In the genomic region with DNA sequence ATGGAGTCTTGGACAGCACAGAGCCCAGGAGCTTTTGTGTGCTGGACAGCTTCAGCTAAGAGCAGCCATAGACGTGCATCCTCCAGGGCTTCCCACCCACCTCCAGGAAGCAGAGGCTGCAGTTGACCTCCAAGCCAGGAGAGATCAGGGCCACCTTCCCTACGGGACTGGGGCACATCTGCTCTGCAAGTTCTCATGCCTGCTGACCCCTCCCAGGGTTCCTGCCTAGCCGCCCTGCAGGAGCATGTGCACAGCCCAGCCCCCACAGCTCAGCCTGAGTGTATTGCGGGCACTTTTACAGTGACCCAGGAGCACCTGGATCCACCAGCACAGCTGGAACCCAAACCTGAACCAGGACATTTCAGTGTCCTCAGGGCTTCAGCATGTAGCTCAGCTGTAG, we compare ENCODE assay signal across 1 cellular context.
TF ChIP-seq lines count a peak whose summit lies in the region.

No MANE protein-coding gene starts in this region.

TF ChIP-seq in H1, 55 proteins besides CTCF, POLR2A, EP300 and RAD21:
- TF ChIP-seq GTF2F1 (IDR thresholded peaks at IDR 0.05; ENCODE audit: borderline replicate concordance, low read depth, low read length) (no peak), YY1 (IDR thresholded peaks at IDR 0.05; ENCODE audit: low read depth, low read length) (no peak), CHD1 (IDR thresholded peaks at IDR 0.05; ENCODE audit: low read depth, low read length) (no peak), EZH2 (IDR thresholded peaks at IDR 0.05; ENCODE audit: low read depth, low read length, severe bottlenecking) (no peak)
TF ChIP-seq in H1: peak in this region for 0.
